1 cellular context compared by ENCODE assay signal in genomic region chr5:53779541-53779981, GRCh38.
TF ChIP-seq lines count a peak whose summit lies in the region.

No MANE protein-coding gene starts in this region.

TF ChIP-seq in GM12878, 131 proteins besides CTCF, POLR2A, EP300 and RAD21 (continued from another document):
- no peak for TF ChIP-seq ZBTB33 (IDR thresholded peaks at IDR 0.05)
- TF ChIP-seq IKZF1 (conservative IDR thresholded peaks at IDR 0.05): no peak
- no peak for TF ChIP-seq BMI1 (IDR thresholded peaks at IDR 0.05; ENCODE audit: borderline replicate concordance)
